ENCODE assay signal across 8 cellular contexts in the genomic region with DNA sequence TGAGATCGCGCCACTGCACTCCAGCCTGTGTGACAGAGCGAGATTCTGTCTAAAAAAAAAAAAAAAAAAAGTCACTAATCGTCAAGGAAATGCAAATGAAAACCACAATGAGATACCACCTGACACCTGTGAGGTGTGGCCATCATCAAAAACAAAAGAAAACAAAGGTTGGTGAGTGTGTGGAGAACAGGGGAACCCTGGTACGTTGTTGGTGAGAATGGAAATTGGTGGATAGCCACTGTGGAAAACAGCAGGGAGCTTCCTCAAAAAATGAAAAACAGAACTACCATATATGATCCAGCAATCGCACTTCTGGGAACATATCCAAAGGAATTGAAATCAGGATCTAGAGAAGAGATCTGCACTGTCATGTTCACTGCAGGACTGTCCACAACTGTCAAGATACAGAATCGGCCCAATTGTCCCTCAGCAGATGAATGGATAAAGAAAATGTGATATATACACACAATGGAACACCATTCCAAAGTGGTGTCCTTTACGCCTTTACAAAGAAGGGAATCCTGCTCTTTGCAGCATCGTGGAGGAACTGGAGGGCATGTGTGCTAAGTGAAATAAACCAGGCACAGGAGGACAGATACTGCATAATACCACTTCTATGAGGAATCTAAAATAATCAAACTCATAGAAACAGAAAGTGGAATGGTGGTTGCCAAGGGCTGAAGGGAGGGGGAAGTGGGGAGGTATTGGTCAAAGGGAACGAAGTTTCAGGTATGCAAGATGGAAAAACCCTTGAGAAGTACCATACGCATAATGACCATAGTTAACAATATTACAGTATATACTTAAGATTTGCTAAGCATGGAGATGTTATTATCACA.
DNase-seq lines count a peak whose midpoint lies in the region; ATAC-seq and TF ChIP-seq lines count a peak whose summit lies in the region.
"Had no signal": no experiment of that assay in that cellular context is flagged by ENCODE, and none has a peak within 500 bp of the region (broad histone marks: within the 10 kb centered on the region; RNA-seq: fewer than 3 reads in every experiment).

No MANE protein-coding gene starts in this region.

- 45 to 54% methylated on average over 11 of the region's 11 CpGs for WGBS in sigmoid colon, 2 donors
- no CpG with 5 or more reads among the region's 11 CpGs for WGBS in neuronal stem cell (ENCODE audit: extremely low coverage in 2 of 2, insufficient read length in 2 of 2, insufficient replicate concordance in 1 of 2), 2 donors

- H3K9ac ChIP-seq in SU-DHL-6 (ENCODE audit: low read length) (no peak overlapping the region), neuronal stem cell (ENCODE audit: low read depth, low read length, poor library complexity) (no peak overlapping the region)

- H3K79me1 ChIP-seq in neuronal stem cell (ENCODE audit: low read depth, low read length) = no peaks in the 10 kb centered on the region

- no peaks in the 10 kb centered on the region for H4K20me1 ChIP-seq in SU-DHL-6 (ENCODE audit: low read depth, low read length)

- H3F3A ChIP-seq in SU-DHL-6 (ENCODE audit: insufficient read depth) = no peaks in the 10 kb centered on the region

- intact Hi-C loops in sigmoid colon (cut with DNase I) = no loop called here
- intact Hi-C loops in tibial artery (cut with DNase I; ENCODE audit: low total_unique reads) = no loop called here

- H3K9me2 ChIP-seq in SU-DHL-6 (replicated peaks; ENCODE audit: insufficient read depth, low read length) = no peaks in the 10 kb centered on the region

- no peak overlapping the region for H3K14ac ChIP-seq in neuronal stem cell (ENCODE audit: low read length)

- no peak overlapping the region for H4K8ac ChIP-seq in neuronal stem cell (ENCODE audit: low read depth, low read length)

- no peak for TF ChIP-seq EP300 in sigmoid colon (IDR thresholded peaks at IDR 0.05)

- no peak overlapping the region for H2BK12ac ChIP-seq in neuronal stem cell (ENCODE audit: low read length)

- DNase-seq in sigmoid colon (no peak), tibial artery (no peak), neuronal stem cell (ENCODE audit: low spot score) (no peak), NCI-H345 treated with DMSO at 0.1 percent for 48 hours (lab: John Stamatoyannopoulos, UW; ENCODE audit: unreplicated experiment) (no peak)
- DNase-seq: activated CD4-positive, CD25-positive, alpha-beta regulatory T cell treated with anti-CD3 and anti-CD28 coated beads, Interleukin-2, amount 50 U/mL, for 72 hours had no signal

- TF ChIP-seq CTCF in SU-DHL-6 (IDR thresholded peaks at IDR 0.05; ENCODE audit: insufficient read depth, low read length, poor library complexity, severe bottlenecking) (no peak), sigmoid colon (IDR thresholded peaks at IDR 0.05) (no peak), tibial artery (IDR thresholded peaks at IDR 0.05) (no peak)

- TF ChIP-seq POLR2A in sigmoid colon (IDR thresholded peaks at IDR 0.05) = no peak

- H3K4me3 ChIP-seq in SU-DHL-6 (ENCODE audit: insufficient read depth, low read length, poor library complexity, severe bottlenecking) = no peak overlapping the region
- H3K4me3 ChIP-seq in sigmoid colon = no peak overlapping the region
- no peak overlapping the region for H3K4me3 ChIP-seq in tibial artery
- H3K4me3 ChIP-seq in neuronal stem cell (ENCODE audit: low read length in 2 of 2) = no peak overlapping the region

- H3K23ac ChIP-seq in neuronal stem cell (ENCODE audit: low read depth, low read length, poor library complexity) = no peak overlapping the region

- H3K9me3 ChIP-seq in SU-DHL-6 (ENCODE audit: insufficient read depth, low read length) (no peaks in the 10 kb centered on the region), sigmoid colon (no peaks in the 10 kb centered on the region), tibial artery (no peaks in the 10 kb centered on the region), neuronal stem cell (replicated peaks in 1 of 2; ENCODE audit: control insufficient read depth in 2 of 2, insufficient read depth in 1 of 2, low read depth in 1 of 2, low read length in 2 of 2) (no peaks in the 10 kb centered on the region)

- peaks cover 2 to 61% (median 45%) of the 10 kb centered on the region in 4 donors for H3K4me1 ChIP-seq in sigmoid colon
- peaks cover 0 to 13% (median 5%) of the 10 kb centered on the region in 4 donors for H3K4me1 ChIP-seq in tibial artery
- H3K4me1 ChIP-seq in neuronal stem cell (ENCODE audit: control insufficient read depth in 2 of 2, insufficient read depth in 1 of 2, low read depth in 1 of 2, low read length in 2 of 2) = peaks cover 10 to 23% of the 10 kb centered on the region in 2 donors

- no peaks in the 10 kb centered on the region for H3K27me3 ChIP-seq in SU-DHL-6 (ENCODE audit: low read length)
- no peaks in the 10 kb centered on the region for H3K27me3 ChIP-seq in sigmoid colon
- no peaks in the 10 kb centered on the region for H3K27me3 ChIP-seq in tibial artery
- no peaks in the 10 kb centered on the region for H3K27me3 ChIP-seq in neuronal stem cell (ENCODE audit: control insufficient read depth in 3 of 3, insufficient read depth in 3 of 3, low read depth in 1 of 3, low read length in 3 of 3)

- H3K4ac ChIP-seq in neuronal stem cell (ENCODE audit: low read length) = no peak overlapping the region

- no peak overlapping the region for H3K27ac ChIP-seq in SU-DHL-6 (ENCODE audit: low read depth, low read length)
- peak overlapping the region in 3 of 4 donors; percentile 70 to 75 (median 75) for H3K27ac ChIP-seq in sigmoid colon
- no peak overlapping the region for H3K27ac ChIP-seq in tibial artery
- H3K27ac ChIP-seq in neuronal stem cell (replicated peaks; ENCODE audit: low read length) = no peak overlapping the region

- no peak overlapping the region for H2BK15ac ChIP-seq in neuronal stem cell (ENCODE audit: low read length)

- H2AK5ac ChIP-seq in neuronal stem cell (ENCODE audit: low read depth, low read length) = no peak overlapping the region

- ATAC-seq in GM19043 (IDR thresholded peaks at IDR 0.05; ENCODE audit: low read depth, unreplicated experiment) = peak; percentile 41
- ATAC-seq in HG02840 (IDR thresholded peaks at IDR 0.05; ENCODE audit: low FRiP score, unreplicated experiment) = peak; percentile 59

- H3K4me2 ChIP-seq in SU-DHL-6 (ENCODE audit: low read depth, low read length, poor library complexity, severe bottlenecking) = peak overlapping the region; percentile 25
- no peak overlapping the region for H3K4me2 ChIP-seq in neuronal stem cell (ENCODE audit: insufficient read depth, low read length, poor library complexity, severe bottlenecking)

- H4K91ac ChIP-seq in neuronal stem cell (ENCODE audit: low read depth, low read length, poor library complexity) = no peak overlapping the region

- no peak overlapping the region for H2BK5ac ChIP-seq in neuronal stem cell (ENCODE audit: low read length)

- H3K18ac ChIP-seq in neuronal stem cell (ENCODE audit: low read length) = no peak overlapping the region

- no peak overlapping the region for H2BK120ac ChIP-seq in neuronal stem cell (ENCODE audit: low read depth, low read length)

- H2AFZ ChIP-seq in SU-DHL-6 (ENCODE audit: low read depth, low read length, severe bottlenecking) (no peak overlapping the region), neuronal stem cell (ENCODE audit: low read length) (no peak overlapping the region)

- H3K79me2 ChIP-seq in SU-DHL-6 (ENCODE audit: insufficient read depth, low read length) = no peaks in the 10 kb centered on the region

- H3K36me3 ChIP-seq in SU-DHL-6 (ENCODE audit: low read length) (no peaks in the 10 kb centered on the region), sigmoid colon (no peaks in the 10 kb centered on the region), tibial artery (no peaks in the 10 kb centered on the region), neuronal stem cell (replicated peaks in 1 of 2; ENCODE audit: control insufficient read depth in 2 of 2, insufficient read depth in 2 of 2, low read length in 2 of 2) (no peaks in the 10 kb centered on the region)

Comparison
In these comparisons a context has a peak if more than half of its experiments do, and no peak if none do; other contexts are left out.
1. H3K27ac ChIP-seq: peak in sigmoid colon (3 of 4); none in SU-DHL-6 (single experiment), tibial artery (0 of 2) and neuronal stem cell (single experiment).